In the genomic region with DNA sequence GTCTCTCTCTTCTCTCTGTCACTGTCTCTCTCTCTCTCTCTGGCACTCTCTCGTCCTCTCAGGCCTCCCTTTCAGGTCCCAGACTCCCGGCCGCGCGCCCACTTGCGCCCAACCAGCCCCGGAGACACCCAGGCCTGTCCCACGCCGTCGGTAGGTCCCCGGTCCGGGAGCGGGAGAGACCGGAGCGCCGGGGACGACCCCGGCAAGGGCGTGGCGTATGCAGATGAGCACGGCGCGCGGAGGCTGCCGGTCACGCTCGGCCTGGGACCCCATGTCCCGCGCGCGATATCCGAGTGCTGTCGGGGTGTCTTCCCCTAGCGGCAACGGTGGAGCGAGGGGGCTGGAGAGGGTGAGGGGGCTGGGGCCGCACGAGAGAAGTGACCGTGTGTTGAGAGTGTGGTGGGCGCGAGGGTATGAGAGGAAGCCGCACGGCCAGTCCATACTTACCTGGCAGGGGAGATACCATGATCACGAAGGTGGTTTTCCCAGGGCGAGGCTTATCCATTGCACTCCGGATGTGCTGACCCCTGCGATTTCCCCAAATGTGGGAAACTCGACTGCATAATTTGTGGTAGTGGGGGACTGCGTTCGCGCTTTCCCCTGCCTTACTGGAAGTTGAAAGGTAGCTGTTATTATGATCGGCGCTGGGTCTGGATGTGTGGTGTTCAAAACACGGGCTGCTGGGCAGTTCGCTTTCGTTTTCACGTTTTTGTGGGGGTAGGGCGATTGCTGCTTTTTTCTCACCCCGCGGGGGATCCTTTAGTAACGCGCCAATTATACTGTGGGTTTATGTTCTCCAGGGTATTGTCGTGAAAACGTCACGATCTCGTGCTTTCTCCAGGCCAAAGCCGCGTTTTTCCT, we compare ENCODE assay signal across 8 cellular contexts. TPM values are rescaled to one million over a fixed set of nuclear protein-coding genes. Genes with fewer than 3 reads are reported as not detected.
DNase-seq lines count a peak whose midpoint lies in the region; ATAC-seq and TF ChIP-seq lines count a peak whose summit lies in the region.
"Not testable (repeated sequence)": the region's sequence is repeated elsewhere in the genome, so short reads cannot be mapped to it uniquely, and the experiment has no call there.

No MANE protein-coding gene starts in this region.

- H3K27me3 Mint-ChIP-seq in CD8-positive, alpha-beta T cell (ENCODE audit: low read depth); WTC11 (ENCODE audit: low read depth): not testable (repeated sequence)

- H3K4me1 ChIP-seq in CD8-positive, alpha-beta T cell (ENCODE audit: insufficient read depth, low read length) = not testable (repeated sequence)

- not testable (repeated sequence) for H3K36me3 ChIP-seq in CD8-positive, alpha-beta T cell (ENCODE audit: insufficient read depth, low read length)

- CTCF ChIA-PET in CD8-positive, alpha-beta T cell (lab: Charles Lee); WTC11 (lab: Charles Lee): not testable (repeated sequence)

- intact Hi-C loops in CD8-positive, alpha-beta T cell (cut with DNase I, micrococcal nuclease) = not testable (repeated sequence)

- H3K27me3 ChIP-seq in CD8-positive, alpha-beta T cell (ENCODE audit: insufficient read depth, low read length) = not testable (repeated sequence)

- POLR2A ChIA-PET in CD8-positive, alpha-beta T cell (lab: Charles Lee); WTC11 (lab: Charles Lee): not testable (repeated sequence)

- H3K9me3 ChIP-seq in CD8-positive, alpha-beta T cell (ENCODE audit: low read length) = not testable (repeated sequence)

- not testable (repeated sequence) for H3K4me3 ChIP-seq in CD8-positive, alpha-beta T cell (ENCODE audit: low read depth, low read length)

- H3K9me3 Mint-ChIP-seq in CD8-positive, alpha-beta T cell; WTC11: not testable (repeated sequence)

- not testable (repeated sequence) for H3K27ac Mint-ChIP-seq in CD8-positive, alpha-beta T cell; WTC11

- ATAC-seq in CD8-positive, alpha-beta T cell = peak; percentile 77
- ATAC-seq in GM18909 (IDR thresholded peaks at IDR 0.05; ENCODE audit: poor library complexity, unreplicated experiment) (peak; percentile 78), GM21526 (IDR thresholded peaks at IDR 0.05; ENCODE audit: low FRiP score, unreplicated experiment) (peak; percentile 75), HG02884 (IDR thresholded peaks at IDR 0.05; ENCODE audit: unreplicated experiment) (peak; percentile 83), HG03378 (IDR thresholded peaks at IDR 0.05; ENCODE audit: unreplicated experiment) (peak; percentile 78), WTC11 (peak; percentile 72), esophagus mucosa (peak; percentile 86), omental fat pad (ENCODE audit: low FRiP score) (peak; percentile 91)

- not testable (repeated sequence) for TF ChIP-seq CTCF in CD8-positive, alpha-beta T cell (IDR thresholded peaks at IDR 0.05); WTC11 (IDR thresholded peaks at IDR 0.05); omental fat pad (IDR thresholded peaks at IDR 0.05)

- not testable (repeated sequence) for H3K36me3 Mint-ChIP-seq in CD8-positive, alpha-beta T cell; WTC11

- H3K4me1 Mint-ChIP-seq in CD8-positive, alpha-beta T cell (ENCODE audit: low read depth); WTC11: not testable (repeated sequence)

- DNase-seq in CD8-positive, alpha-beta T cell; WTC11 (ENCODE audit: low spot score); omental fat pad (ENCODE audit: low spot score): not testable (repeated sequence)

- not testable (repeated sequence) for H3K27ac ChIP-seq in CD8-positive, alpha-beta T cell (ENCODE audit: low read depth, low read length)

- not testable (repeated sequence) for H3K4me3 Mint-ChIP-seq in CD8-positive, alpha-beta T cell; WTC11

RNA-seq across cellular contexts. Expression of gene EAPP, which starts 7.0 kb away (rescaled TPM):
- total RNA-seq in CD8-positive, alpha-beta T cell = 10 to 100 TPM; 91.0 to 91.4 TPM
- total RNA-seq in WTC11 (2021) (24.4 to 25.4 TPM (median 24.9 TPM) in 3 replicates), esophagus mucosa (23.0 TPM), omental fat pad (10 to 100 TPM; 17.1 to 39.2 (median 35.7) TPM)
